In genomic region chr2:112584134-112584890, GRCh38 we compare ENCODE assay signal across 1 cellular context.
TF ChIP-seq lines count a peak whose summit lies in the region.

Gene CHCHD5 (plus strand): TSS chr2:112584609. CDS start chr2:112584648, 39 bp downstream.

TF ChIP-seq in HepG2, 621 proteins besides CTCF, POLR2A, EP300 and RAD21 (continued from another document):
- TF ChIP-seq ZNF646 (CRISPR knock-in tag; IDR thresholded peaks at IDR 0.05) (peak; percentile 16; the same call in 1 of the 2 replicates), IKZF5 (CRISPR knock-in tag; IDR thresholded peaks at IDR 0.05) (peak; percentile 89; the same call in 1 of the 2 replicates), SP1 (IDR thresholded peaks at IDR 0.05) (no peak), SP1 (CRISPR knock-in tag; IDR thresholded peaks at IDR 0.05) (peak; percentile 68), TMF1 (CRISPR knock-in tag; IDR thresholded peaks at IDR 0.05; ENCODE audit: low read depth) (peak; percentile 85; the same call in 1 of the 2 replicates), ZFP90 (CRISPR knock-in tag; IDR thresholded peaks at IDR 0.05; ENCODE audit: borderline replicate concordance) (peak; percentile 76), RFX1 (IDR thresholded peaks at IDR 0.05) (peak; percentile 90), HMGA1 (CRISPR knock-in tag; conservative IDR thresholded peaks at IDR 0.05) (no peak), NKX3-1 (CRISPR knock-in tag; IDR thresholded peaks at IDR 0.05) (peak; percentile 89; the same call in 1 of the 2 replicates), HOXA7 (CRISPR knock-in tag; IDR thresholded peaks at IDR 0.05) (no peak), GLI4 (CRISPR knock-in tag; IDR thresholded peaks at IDR 0.05; ENCODE audit: borderline replicate concordance) (peak; percentile 2; the same call in 1 of the 2 replicates), ZNF354B (CRISPR knock-in tag; IDR thresholded peaks at IDR 0.05) (peak; percentile 90; the same call in 1 of the 2 replicates), ZNF430 (CRISPR knock-in tag; IDR thresholded peaks at IDR 0.05) (no peak; the same call in 1 of the 2 replicates), TOPORS (CRISPR knock-in tag; IDR thresholded peaks at IDR 0.05) (peak; percentile 86), POLR2G (IDR thresholded peaks at IDR 0.05; ENCODE audit: low read depth, low read length) (peak; percentile 96), NFYC (CRISPR knock-in tag; IDR thresholded peaks at IDR 0.05) (peak; percentile 27; the same call in 1 of the 2 replicates), ZNF512B (CRISPR knock-in tag; IDR thresholded peaks at IDR 0.05; ENCODE audit: borderline replicate concordance) (no peak), HIVEP1 (CRISPR knock-in tag; IDR thresholded peaks at IDR 0.05) (peak; percentile 69), ZKSCAN8 (CRISPR knock-in tag; IDR thresholded peaks at IDR 0.05; ENCODE audit: borderline replicate concordance) (no peak; the same call in 1 of the 2 replicates), HMGXB4 (CRISPR knock-in tag; IDR thresholded peaks at IDR 0.05; ENCODE audit: borderline replicate concordance in 1 of 2, low read depth in 1 of 2) (peak; percentile 80 to 97; a peak in 3 of 4 replicates), ZNF335 (CRISPR knock-in tag; IDR thresholded peaks at IDR 0.05) (peak; percentile 93), SNAPC5 (CRISPR knock-in tag; IDR thresholded peaks at IDR 0.05; ENCODE audit: borderline replicate concordance) (peak; percentile 86; the same call in 1 of the 2 replicates), ZNF224 (CRISPR knock-in tag; IDR thresholded peaks at IDR 0.05) (peak; percentile 91; the same call in 1 of the 2 replicates), ZSCAN9 (CRISPR knock-in tag; IDR thresholded peaks at IDR 0.05; ENCODE audit: borderline replicate concordance) (0 out of 2 replicates have a peak, but pooled peaks have one; percentile 20), NFKB2 (CRISPR knock-in tag; IDR thresholded peaks at IDR 0.05; ENCODE audit: borderline replicate concordance) (no peak; the same call in 1 of the 2 replicates), ZNF343 (CRISPR knock-in tag; IDR thresholded peaks at IDR 0.05) (peak; percentile 79), CSRNP1 (CRISPR knock-in tag; IDR thresholded peaks at IDR 0.05) (peak; percentile 86), RAD51 (IDR thresholded peaks at IDR 0.05; ENCODE audit: borderline replicate concordance) (no peak), SMAD1 (CRISPR knock-in tag; IDR thresholded peaks at IDR 0.05; ENCODE audit: borderline replicate concordance, low read depth) (peak; percentile 80; the same call in 1 of the 2 replicates), ZNF292 (CRISPR knock-in tag; IDR thresholded peaks at IDR 0.05; ENCODE audit: borderline replicate concordance, low read depth) (peak; percentile 48; the same call in 1 of the 2 replicates), ZNF207 (IDR thresholded peaks at IDR 0.05; ENCODE audit: borderline replicate concordance) (no peak), SRSF9 (IDR thresholded peaks at IDR 0.05; ENCODE audit: borderline replicate concordance, insufficient read depth, low read depth, low read length, poor library complexity, severe bottlenecking) (no peak)
